Comparison of ENCODE assay signal across 1 cellular context in genomic region chr13:51524312-51524711, GRCh38.
TF ChIP-seq lines count a peak whose summit lies in the region.

No MANE protein-coding gene starts in this region.

TF ChIP-seq in H1, 55 proteins besides CTCF, POLR2A, EP300 and RAD21:
- TF ChIP-seq GTF2F1 (IDR thresholded peaks at IDR 0.05; ENCODE audit: borderline replicate concordance, low read depth, low read length) (no peak), RNF2 (IDR thresholded peaks at IDR 0.05; ENCODE audit: borderline replicate concordance, low read depth, low read length, missing control alignments, poor library complexity, severe bottlenecking) (no peak), TBP (IDR thresholded peaks at IDR 0.05; ENCODE audit: low read depth, low read length) (no peak), EGR1 (IDR thresholded peaks at IDR 0.05; ENCODE audit: borderline replicate concordance, low read depth, low read length) (no peak), NRF1 (IDR thresholded peaks at IDR 0.05; ENCODE audit: low read depth, low read length) (no peak), CBX5 (IDR thresholded peaks at IDR 0.05; ENCODE audit: low read depth, low read length) (no peak), SP4 (IDR thresholded peaks at IDR 0.05; ENCODE audit: low read length) (no peak), CREB1 (IDR thresholded peaks at IDR 0.05) (no peak), JUN (IDR thresholded peaks at IDR 0.05; ENCODE audit: low read depth, low read length) (no peak), MAX (IDR thresholded peaks at IDR 0.05) (no peak), TAF1 (IDR thresholded peaks at IDR 0.05; ENCODE audit: low read depth, low read length) (no peak), MAFK (IDR thresholded peaks at IDR 0.05; ENCODE audit: low read depth, low read length) (no peak), BRCA1 (IDR thresholded peaks at IDR 0.05; ENCODE audit: low read depth, low read length) (no peak), PHF8 (conservative IDR thresholded peaks at IDR 0.05; ENCODE audit: low read depth, low read length) (no peak), ATF2 (IDR thresholded peaks at IDR 0.05; ENCODE audit: low read length) (no peak), HDAC6 (IDR thresholded peaks at IDR 0.05; ENCODE audit: low read depth, low read length) (no peak), ASH2L (IDR thresholded peaks at IDR 0.05; ENCODE audit: low read length) (no peak), KDM1A (IDR thresholded peaks at IDR 0.05; ENCODE audit: borderline replicate concordance, low read length) (no peak), SIRT6 (IDR thresholded peaks at IDR 0.05; ENCODE audit: low read length) (no peak), SUZ12 (IDR thresholded peaks at IDR 0.05; ENCODE audit: low read length) (no peak)
